In the genomic region with DNA sequence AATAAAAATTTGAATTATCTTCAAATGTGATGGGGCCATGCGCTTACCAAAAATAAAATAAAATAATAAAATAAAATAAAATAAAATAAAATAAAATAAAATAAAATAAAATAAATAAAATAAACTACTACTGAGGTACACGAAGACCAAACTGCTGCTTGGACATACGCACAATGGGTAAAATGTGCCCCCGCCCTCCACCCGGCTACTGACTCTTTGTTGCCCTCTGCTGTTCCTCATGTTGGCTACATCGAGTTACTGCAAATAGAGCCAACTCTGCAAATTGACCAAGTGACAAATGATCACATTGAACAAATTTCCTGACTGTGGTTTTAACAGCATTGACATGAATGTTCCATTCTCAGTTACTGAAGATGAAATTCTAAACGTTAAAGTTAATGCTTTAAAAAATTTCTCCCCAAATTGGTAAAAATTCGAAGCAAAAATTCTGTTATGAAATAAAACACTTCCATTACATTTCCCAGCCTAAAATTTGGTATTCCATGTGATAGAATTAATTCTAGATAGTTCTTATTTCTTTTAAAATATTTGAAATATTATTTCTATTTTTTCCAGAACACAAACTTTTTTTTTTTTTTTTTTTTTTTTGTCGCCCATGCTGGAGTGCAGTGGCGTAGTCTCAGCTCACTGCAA, we compare ENCODE assay signal across 8 cellular contexts. TPM values are rescaled to one million over a fixed set of nuclear protein-coding genes. Genes with fewer than 3 reads are reported as not detected.
A peak's percentile ranks its signal among the peaks of the same experiment; 100 is the strongest.
DNase-seq lines count a peak whose midpoint lies in the region; ATAC-seq and TF ChIP-seq lines count a peak whose summit lies in the region.

No MANE protein-coding gene starts in this region.

- no peak overlapping the region for H2AFZ ChIP-seq in parathyroid adenoma

- no peak overlapping the region for H3K4me2 ChIP-seq in parathyroid adenoma (ENCODE audit: low read length)

- no peaks in the 10 kb centered on the region for H3K4me1 ChIP-seq in parathyroid adenoma

- no peaks in the 10 kb centered on the region for H3K9me3 Mint-ChIP-seq in activated CD4-positive, alpha-beta T cell treated with anti-CD3 and anti-CD28 coated beads, Interleukin-2, amount 10 ng/mL, durations not matched to agents 7 days and 5 days

- POLR2A ChIA-PET in activated CD4-positive, alpha-beta T cell treated with anti-CD3 and anti-CD28 coated beads, Interleukin-2, amount 10 ng/mL, durations not matched to agents 7 days and 5 days (lab: Charles Lee): no interaction called here

- no peaks in the 10 kb centered on the region for H3K27me3 ChIP-seq in parathyroid adenoma (ENCODE audit: control insufficient read depth, insufficient read depth, low read length)

- no peaks in the 10 kb centered on the region for H3K36me3 Mint-ChIP-seq in activated CD4-positive, alpha-beta T cell treated with anti-CD3 and anti-CD28 coated beads, Interleukin-2, amount 10 ng/mL, durations not matched to agents 7 days and 5 days (ENCODE audit: low read depth)

- CTCF ChIA-PET in activated CD4-positive, alpha-beta T cell treated with anti-CD3 and anti-CD28 coated beads, Interleukin-2, amount 10 ng/mL, durations not matched to agents 7 days and 5 days (lab: Charles Lee): no interaction called here

- no peaks in the 10 kb centered on the region for H3K79me2 ChIP-seq in parathyroid adenoma

- no peaks in the 10 kb centered on the region for H3K9me3 ChIP-seq in parathyroid adenoma (ENCODE audit: control insufficient read depth, low read length)

- DNase-seq in NCI-H2196 (lab: John Stamatoyannopoulos, UW; ENCODE audit: unreplicated experiment) (peak; percentile 27), foreskin fibroblast (peak in 1 of 2 donors; percentile 49)
- peak; percentile 38 for DNase-seq in activated CD4-positive, alpha-beta T cell treated with anti-CD3 and anti-CD28 coated beads, Interleukin-2, amount 10 ng/mL, durations not matched to agents 7 days and 5 days

- no peaks in the 10 kb centered on the region for H3K4me1 Mint-ChIP-seq in activated CD4-positive, alpha-beta T cell treated with anti-CD3 and anti-CD28 coated beads, Interleukin-2, amount 10 ng/mL, durations not matched to agents 7 days and 5 days

- H3K27ac ChIP-seq in C4-2B (no peak overlapping the region), parathyroid adenoma (no peak overlapping the region)

- H3K27ac Mint-ChIP-seq in activated CD4-positive, alpha-beta T cell treated with anti-CD3 and anti-CD28 coated beads, Interleukin-2, amount 10 ng/mL, durations not matched to agents 7 days and 5 days: no peak overlapping the region

- no peaks in the 10 kb centered on the region for H3K36me3 ChIP-seq in parathyroid adenoma (ENCODE audit: control insufficient read depth, insufficient read depth, low read length)

- no peak overlapping the region for H3K4me3 Mint-ChIP-seq in activated CD4-positive, alpha-beta T cell treated with anti-CD3 and anti-CD28 coated beads, Interleukin-2, amount 10 ng/mL, durations not matched to agents 7 days and 5 days

- peak; percentile 86 for TF ChIP-seq CTCF in C4-2B (conservative IDR thresholded peaks at IDR 0.05)
- peak; percentile 68 for TF ChIP-seq CTCF in foreskin fibroblast (IDR thresholded peaks at IDR 0.05; ENCODE audit: low read depth, low read length)
- TF ChIP-seq CTCF in parathyroid adenoma (IDR thresholded peaks at IDR 0.05): peak; percentile 46

- H3K4me3 ChIP-seq in foreskin fibroblast (ENCODE audit: low read depth in 1 of 2, low read length in 2 of 2) (no peak overlapping the region), parathyroid adenoma (ENCODE audit: low read depth, low read length) (no peak overlapping the region)

- no peaks in the 10 kb centered on the region for H3K27me3 Mint-ChIP-seq in activated CD4-positive, alpha-beta T cell treated with anti-CD3 and anti-CD28 coated beads, Interleukin-2, amount 10 ng/mL, durations not matched to agents 7 days and 5 days

- no peak overlapping the region for H3K9ac ChIP-seq in parathyroid adenoma

- ATAC-seq in GM18517 (IDR thresholded peaks at IDR 0.05; ENCODE audit: unreplicated experiment) (peak; percentile 77), HG02981 (IDR thresholded peaks at IDR 0.05; ENCODE audit: unreplicated experiment) (peak; percentile 79), HG03045 (IDR thresholded peaks at IDR 0.05; ENCODE audit: unreplicated experiment) (no peak)

RNA-seq across cellular contexts. Expression of a gene that starts 18.8 kb away (rescaled TPM):
- not detected for total RNA-seq in activated CD4-positive, alpha-beta T cell treated with anti-CD3 and anti-CD28 coated beads, Interleukin-2, amount 10 ng/mL, durations not matched to agents 7 days and 5 days
